8 cellular contexts compared by ENCODE assay signal in genomic region chr7:128672927-128673517, GRCh38. TPM values are rescaled to one million over a fixed set of nuclear protein-coding genes. Genes with fewer than 3 reads are reported as not detected.
DNase-seq lines count a peak whose midpoint lies in the region; ATAC-seq and TF ChIP-seq lines count a peak whose summit lies in the region.

No MANE protein-coding gene starts in this region.

- peak; percentile 42 for DNase-seq in ELR (ENCODE audit: low read depth)
- DNase-seq in NB4 (ENCODE audit: low read depth) = peak; percentile 28
- no peak for DNase-seq in chondrocyte (ENCODE audit: low spot score)
- no peak for DNase-seq in memory B cell (ENCODE audit: low spot score in 2 of 2)
- no peak for DNase-seq in NCI-H446 (lab: John Stamatoyannopoulos, UW)

- no peak overlapping the region for H3K4me3 ChIP-seq in NB4 (ENCODE audit: low read depth, low read length)

- peaks cover 8% of the 10 kb centered on the region for H3K4me1 Mint-ChIP-seq in chondrocyte (ENCODE audit: low read depth)
- H3K4me1 Mint-ChIP-seq in memory B cell = peaks cover 10% of the 10 kb centered on the region

- TF ChIP-seq CTCF in NB4 (IDR thresholded peaks at IDR 0.05; ENCODE audit: low read depth, low read length) (peak; percentile 38), chondrocyte (IDR thresholded peaks at IDR 0.05) (peak; percentile 70)

- H3K36me3 Mint-ChIP-seq in chondrocyte (ENCODE audit: low read depth) = peaks cover 3% of the 10 kb centered on the region
- no peaks in the 10 kb centered on the region for H3K36me3 Mint-ChIP-seq in memory B cell

- H3K9me3 Mint-ChIP-seq in chondrocyte (ENCODE audit: low read depth) (no peaks in the 10 kb centered on the region), memory B cell (no peaks in the 10 kb centered on the region)

- H3K27ac Mint-ChIP-seq in chondrocyte (ENCODE audit: unreplicated experiment) (no peak overlapping the region), memory B cell (no peak overlapping the region)

- peak; percentile 64 for ATAC-seq in memory B cell (ENCODE audit: low read depth)
- no peak for ATAC-seq in GM18868 (IDR thresholded peaks at IDR 0.05; ENCODE audit: unreplicated experiment)
- ATAC-seq in HG02610 (IDR thresholded peaks at IDR 0.05; ENCODE audit: unreplicated experiment) = no peak
- no peak for ATAC-seq in GM21367 (IDR thresholded peaks at IDR 0.05; ENCODE audit: unreplicated experiment)

- H3K27me3 Mint-ChIP-seq in chondrocyte (ENCODE audit: low read depth) (no peaks in the 10 kb centered on the region), memory B cell (peaks cover 11% of the 10 kb centered on the region)

- H3K4me3 Mint-ChIP-seq in chondrocyte (ENCODE audit: unreplicated experiment) (no peak overlapping the region), memory B cell (no peak overlapping the region)

- TF ChIP-seq POLR2A in NB4 (IDR thresholded peaks at IDR 0.05; ENCODE audit: extremely low read depth, insufficient read length) = no peak

RNA-seq across cellular contexts. Expression of gene GARIN1A, which starts 0.9 kb away (rescaled TPM):
- 2.8 to 6.6 TPM (median 2.8 TPM) in 3 replicates for total RNA-seq in chondrocyte

Comparison
In these comparisons a context has a peak if more than half of its experiments do, and no peak if none do; other contexts are left out.
1. DNase-seq: peak in ELR (single experiment) and NB4 (single experiment); none in chondrocyte (single experiment), memory B cell (0 of 2) and NCI-H446 (0 of 2).